Comparison of ENCODE assay signal across 14 cellular contexts in genomic region chr2:96947949-96948348, GRCh38. TPM values are rescaled to one million over a fixed set of nuclear protein-coding genes. Genes with fewer than 3 reads are reported as not detected.
DNase-seq lines count a peak whose midpoint lies in the region; ATAC-seq and TF ChIP-seq lines count a peak whose summit lies in the region.
"Had no signal": no experiment of that assay in that cellular context is flagged by ENCODE, and none has a peak within 500 bp of the region (broad histone marks: within the 10 kb centered on the region; RNA-seq: fewer than 3 reads in every experiment).

No MANE protein-coding gene starts in this region.

- H3K4me1 Mint-ChIP-seq in activated T-helper 17 cell treated with anti-CD3 and anti-CD28 coated beads, Interleukin-2, amount 50 U/mL, for 72 hours: no peaks in the 10 kb centered on the region

- H3K4me3 Mint-ChIP-seq in activated T-helper 17 cell treated with anti-CD3 and anti-CD28 coated beads, Interleukin-2, amount 50 U/mL, for 72 hours: no peak overlapping the region
- H3K4me3 Mint-ChIP-seq: CD8-positive, alpha-beta memory T cell; GM23338 had no signal

- no peaks in the 10 kb centered on the region for H3K36me3 ChIP-seq in HEK293 (ENCODE audit: control insufficient read depth in 2 of 2, insufficient read depth in 1 of 2, low read length in 2 of 2)

- no peaks in the 10 kb centered on the region for H3K27me3 Mint-ChIP-seq in activated T-helper 17 cell treated with anti-CD3 and anti-CD28 coated beads, Interleukin-2, amount 50 U/mL, for 72 hours
- H3K27me3 Mint-ChIP-seq: CD8-positive, alpha-beta memory T cell had no signal

- intact Hi-C loops in dorsolateral prefrontal cortex (cut with DNase I): no loop called here

- ATAC-seq in activated T-helper 17 cell treated with anti-CD3 and anti-CD28 coated beads, Interleukin-2, amount 50 U/mL, for 72 hours (replicated peaks): no peak
- ATAC-seq: A549, GM23338 had no signal

- H3K4me3 ChIP-seq in HEK293 (ENCODE audit: low read depth, low read length): no peak overlapping the region
- no peak overlapping the region for H3K4me3 ChIP-seq in dorsolateral prefrontal cortex
- H3K4me3 ChIP-seq: A549, GM23338 had no signal

- no peaks in the 10 kb centered on the region for H3K36me3 Mint-ChIP-seq in activated T-helper 17 cell treated with anti-CD3 and anti-CD28 coated beads, Interleukin-2, amount 50 U/mL, for 72 hours (ENCODE audit: low read depth)

- no peaks in the 10 kb centered on the region; the same call in 1 of the 2 replicates for H3K9me3 ChIP-seq in HEK293 (ENCODE audit: control insufficient read depth, insufficient read depth, low read depth, low read length)

- H3K27me3 ChIP-seq in dorsolateral prefrontal cortex: no peaks in the 10 kb centered on the region

- H3K27ac ChIP-seq in HEK293 (ENCODE audit: extremely low read depth, low read depth, low read length): no peak overlapping the region
- H3K27ac ChIP-seq in angular gyrus (ENCODE audit: low read depth, low read length): peak overlapping the region; percentile 98
- H3K27ac ChIP-seq in dorsolateral prefrontal cortex: peak overlapping the region in 56 of 59 donors; percentile 47 to 100 (median 97)
- peak overlapping the region; percentile 99 for H3K27ac ChIP-seq in temporal lobe (ENCODE audit: low read depth, low read length)
- H3K27ac ChIP-seq: A549 had no signal

- POLR2A ChIA-PET in HEK293 (lab: Yijun Ruan, JAX): interaction anchor here (1.1 kb wide), 1 partner anchor 90 kb away, joined by 4 read pairs; the partner anchor contains the start of gene ANKRD39

- no peaks in the 10 kb centered on the region for H3K4me1 ChIP-seq in HEK293 (ENCODE audit: control insufficient read depth, insufficient read depth, low read length)
- H3K4me1 ChIP-seq: A549, Caco-2 had no signal

- TF ChIP-seq CTCF in HEK293 (tag by site-specific recombination; IDR thresholded peaks at IDR 0.05): no peak
- no peak for TF ChIP-seq CTCF in dorsolateral prefrontal cortex (IDR thresholded peaks at IDR 0.05 in 54 of 56, conservative IDR thresholded peaks at IDR 0.05 in 2 of 56; ENCODE audit: low read depth in 1 of 56, partially characterized antibody in 56 of 56)

- CTCF ChIA-PET in HEK293 (lab: Yijun Ruan, JAX): interaction anchor here (0.6 to 10.5 kb wide), 5 partner anchors 10 to 184 kb away, joined by 3 to 115 read pairs (median 4); partner anchors contain the start of gene ANKRD39

- no peaks in the 10 kb centered on the region for H3K9me3 Mint-ChIP-seq in activated T-helper 17 cell treated with anti-CD3 and anti-CD28 coated beads, Interleukin-2, amount 50 U/mL, for 72 hours
- H3K9me3 Mint-ChIP-seq: GM23338 had no signal

- no peak overlapping the region for H3K27ac Mint-ChIP-seq in activated T-helper 17 cell treated with anti-CD3 and anti-CD28 coated beads, Interleukin-2, amount 50 U/mL, for 72 hours
- H3K27ac Mint-ChIP-seq: GM23338 had no signal

- DNase-seq in dorsolateral prefrontal cortex: no peak
- no peak for DNase-seq in foreskin melanocyte
- DNase-seq: Caco-2, DND-41, GDM1, H7 had no signal

TF ChIP-seq in HEK293, 187 proteins besides CTCF, POLR2A, EP300 and RAD21:
- TF ChIP-seq ZNF266 (tag by site-specific recombination; IDR thresholded peaks at IDR 0.05; ENCODE audit: low read depth): no peak
- TF ChIP-seq ZNF768 (tag by site-specific recombination; IDR thresholded peaks at IDR 0.05): 0 out of 2 replicates have a peak, but pooled peaks have one; percentile 42
- no peak for TF ChIP-seq ZNF585B (tag by site-specific recombination; IDR thresholded peaks at IDR 0.05)
- no peak for TF ChIP-seq ZNF138 (tag by site-specific recombination; IDR thresholded peaks at IDR 0.05; ENCODE audit: borderline replicate concordance)

RNA-seq across cellular contexts. Expression of gene FAM178B, which starts 38.4 kb away (rescaled TPM):
- total RNA-seq in dorsolateral prefrontal cortex (10 to 100 TPM in 40 of 120 experiments, 1 to 10 TPM in 80; 1.5 to 44.2 (median 8.0) TPM), temporal lobe (not detected)
- not detected for total RNA-seq in activated T-helper 17 cell treated with anti-CD3 and anti-CD28 coated beads, Interleukin-2, amount 50 U/mL, for 72 hours
- total RNA-seq: Caco-2, GM23338, HT-29 had no signal
